ENCODE assay signal across 8 cellular contexts in the genomic region with DNA sequence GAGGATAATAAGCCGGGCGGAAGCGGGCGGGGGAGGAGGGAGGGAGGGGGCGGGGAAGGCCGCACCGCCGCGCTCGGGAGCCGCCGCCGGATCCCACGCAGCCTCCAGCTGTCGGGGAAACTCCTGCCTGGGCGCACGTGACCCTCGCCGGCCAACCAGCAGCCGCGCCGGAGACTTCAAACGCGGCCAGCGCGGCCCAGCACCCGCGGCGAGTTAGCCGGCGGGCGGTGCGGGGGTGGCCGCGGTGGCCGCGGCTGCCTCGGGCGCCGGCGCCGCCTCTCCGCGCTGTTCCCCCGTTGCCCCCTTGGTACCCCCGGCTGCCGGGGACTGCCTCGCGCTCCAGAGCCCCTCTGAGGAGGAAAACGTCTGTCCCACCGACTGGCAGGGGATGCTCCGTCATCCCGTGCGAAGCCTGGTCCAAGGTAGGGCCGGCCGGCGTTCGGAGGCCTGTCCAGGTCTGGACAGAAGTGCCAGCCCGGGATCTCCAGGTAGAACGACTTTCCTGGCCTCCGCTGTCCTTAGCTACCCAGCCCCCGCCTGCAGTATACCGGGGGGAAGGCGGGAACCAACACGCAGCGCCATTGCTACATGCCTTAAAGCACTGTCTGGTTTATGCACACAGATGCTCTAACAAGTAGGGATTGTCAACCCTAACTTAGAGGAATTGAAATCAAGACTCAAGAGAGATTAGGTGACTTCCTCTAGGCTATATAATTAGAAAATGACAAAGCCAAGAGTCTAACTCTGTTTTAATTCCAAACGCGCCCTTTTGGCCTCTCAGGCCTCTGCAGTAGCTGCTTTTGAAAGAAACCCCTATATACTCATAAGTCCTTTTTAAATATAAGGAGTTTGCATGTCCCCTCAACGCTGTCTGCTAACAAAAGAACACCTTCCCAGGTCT. TPM values are rescaled to one million over a fixed set of nuclear protein-coding genes. Genes with fewer than 3 reads are reported as not detected.
DNase-seq lines count a peak whose midpoint lies in the region; ATAC-seq and TF ChIP-seq lines count a peak whose summit lies in the region.

YAF2 (minus strand) TSS at position 9 of the 901 bp plus-strand sequence. CDS start 68 bp downstream, outside the sequence.

- peak within 1 kb of the TSS; percentile 86 to 93 (median 88) for H3K27ac Mint-ChIP-seq in nephron

- no peaks in the 10 kb centered on the region for H3K9me3 Mint-ChIP-seq in nephron

- H3K4me3 Mint-ChIP-seq in nephron, result peak within 1 kb of the TSS; percentile 87 to 98 (median 96)

- H3K4me1 Mint-ChIP-seq in nephron, result peaks cover 29% of the 10 kb centered on the region

- DNase-seq in DMS79 (lab: John Stamatoyannopoulos, UW) (peak; percentile 61), RWPE1 (ENCODE audit: low spot score) (peak; percentile 84), fibroblast of pulmonary artery (ENCODE audit: low read depth) (peak; percentile 89)
- peak; percentile 72 for DNase-seq in Jurkat, Clone E6-1 (ENCODE audit: low read depth, low spot score)
- peak; percentile 84 for DNase-seq in activated T-helper 9 cell treated with anti-CD3 and anti-CD28 coated beads, Interleukin-2, amount 50 U/mL, for 16 hours (ENCODE audit: low read depth)
- DNase-seq in stimulated activated naive CD8-positive, alpha-beta T cell treated with anti-CD3 and anti-CD28 coated beads, Interleukin-15, Interleukin-2, amounts not matched to agents 100 U/mL and 50 U/mL, for 24 hours, result peak; percentile 90

- CTCF ChIA-PET in RWPE1 (lab: Yijun Ruan, JAX), result interaction anchor here (0.6 to 1.4 kb wide), 2 partner anchors 30 to 58 kb away, joined by 3 read pairs; no protein-coding TSS in a partner anchor

- POLR2A ChIA-PET in RWPE1 (lab: Yijun Ruan, JAX; ENCODE audit: low non-redundant PET), result interaction anchor here (0.6 kb wide), 1 partner anchor 87 kb away, joined by 3 read pairs; no protein-coding TSS in a partner anchor

- TF ChIP-seq CTCF in RWPE1 (conservative IDR thresholded peaks at IDR 0.05; ENCODE audit: low read depth), result no peak
- no peak for TF ChIP-seq CTCF in fibroblast of pulmonary artery (IDR thresholded peaks at IDR 0.05; ENCODE audit: low read length, missing control alignments)
- TF ChIP-seq CTCF in nephron (IDR thresholded peaks at IDR 0.05; ENCODE audit: unreplicated experiment in 3 of 3), result no peak

- peaks cover 3% of the 10 kb centered on the region for H3K27me3 Mint-ChIP-seq in nephron (ENCODE audit: low read depth)

- peak within 1 kb of the TSS; percentile 81 for H3K4me3 ChIP-seq in Jurkat, Clone E6-1 (ENCODE audit: low read length)
- peak within 1 kb of the TSS; percentile 74 for H3K4me3 ChIP-seq in fibroblast of pulmonary artery (replicated peaks; ENCODE audit: low read depth, low read length)

- peak within 1 kb of the TSS; percentile 81 for H3K27ac ChIP-seq in RWPE1

- peaks cover 20% of the 10 kb centered on the region for H3K36me3 Mint-ChIP-seq in nephron (ENCODE audit: low read depth)

- ATAC-seq in GM21619 (IDR thresholded peaks at IDR 0.05; ENCODE audit: unreplicated experiment), result peak; percentile 78
- ATAC-seq in stimulated activated naive CD8-positive, alpha-beta T cell treated with anti-CD3 and anti-CD28 coated beads, Interleukin-15, Interleukin-2, amounts not matched to agents 100 U/mL and 50 U/mL, for 24 hours, result peak; percentile 83

RNA-seq across cellular contexts. Expression of gene YAF2, which starts in this region (rescaled TPM):
- 21.2 TPM for polyA plus RNA-seq in Jurkat, Clone E6-1 (2012; ENCODE audit: insufficient read depth, insufficient read length)

Comparison
In these comparisons a context has a peak if more than half of its experiments do, and no peak if none do; other contexts are left out.
1. Peak in every context shown above with its lines: DNase-seq, ATAC-seq, H3K4me3 ChIP-seq and H3K27ac ChIP-seq.